In the genomic region with DNA sequence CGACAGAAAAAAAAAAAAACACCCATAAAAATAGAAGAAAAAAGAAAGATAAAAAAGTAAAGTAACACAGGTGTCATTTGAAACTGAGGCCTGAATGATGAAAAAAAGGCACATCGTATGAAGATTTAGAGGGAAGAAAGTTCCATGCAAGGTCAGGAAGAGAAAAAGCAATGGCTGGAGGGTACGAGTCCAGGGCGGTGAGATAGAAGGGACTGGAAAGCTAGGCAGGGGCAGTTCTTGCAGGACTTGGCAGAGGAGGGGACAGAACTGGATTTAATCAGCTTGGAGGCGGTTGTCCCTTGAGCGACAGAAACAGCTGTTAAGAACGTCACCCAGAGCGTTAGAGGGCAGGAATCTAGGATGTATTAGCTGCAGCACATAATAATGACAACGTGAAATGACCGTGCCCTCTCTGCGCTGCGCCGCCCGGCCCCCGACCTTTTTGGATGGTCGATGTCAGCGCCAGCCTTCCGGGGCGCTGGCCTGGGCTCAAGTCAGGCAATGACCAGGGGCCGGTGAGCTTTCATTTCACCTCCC, we compare ENCODE assay signal across 1 cellular context.
TF ChIP-seq lines count a peak whose summit lies in the region.

No MANE protein-coding gene starts in this region.

TF ChIP-seq in K562, 482 proteins besides CTCF, POLR2A, EP300 and RAD21 (continued from another document and continues in another):
- TF ChIP-seq, protein P1, sequence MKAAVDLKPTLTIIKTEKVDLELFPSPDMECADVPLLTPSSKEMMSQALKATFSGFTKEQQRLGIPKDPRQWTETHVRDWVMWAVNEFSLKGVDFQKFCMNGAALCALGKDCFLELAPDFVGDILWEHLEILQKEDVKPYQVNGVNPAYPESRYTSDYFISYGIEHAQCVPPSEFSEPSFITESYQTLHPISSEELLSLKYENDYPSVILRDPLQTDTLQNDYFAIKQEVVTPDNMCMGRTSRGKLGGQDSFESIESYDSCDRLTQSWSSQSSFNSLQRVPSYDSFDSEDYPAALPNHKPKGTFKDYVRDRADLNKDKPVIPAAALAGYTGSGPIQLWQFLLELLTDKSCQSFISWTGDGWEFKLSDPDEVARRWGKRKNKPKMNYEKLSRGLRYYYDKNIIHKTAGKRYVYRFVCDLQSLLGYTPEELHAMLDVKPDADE (conservative IDR thresholded peaks at IDR 0.05; ENCODE audit: control insufficient read depth, low read depth, low read length) = 0 out of 2 replicates have a peak, but pooled peaks have one; percentile 13
- TF ChIP-seq ZC3H8 (IDR thresholded peaks at IDR 0.05) (peak; percentile 76; the same call in 1 of the 2 replicates), CREM (IDR thresholded peaks at IDR 0.05; ENCODE audit: low read depth) (peak; percentile 82), RCOR1 (IDR thresholded peaks at IDR 0.05; ENCODE audit: borderline replicate concordance in 1 of 2, low read depth in 2 of 2, low read length in 2 of 2) (no peak), FUS (optimal IDR thresholded peaks at IDR 0.05; ENCODE audit: low read depth, low read length) (no peak), RBFOX2 (IDR thresholded peaks at IDR 0.05; ENCODE audit: low read depth, low read length) (no peak; the same call in 1 of the 2 replicates), ZNF589 (CRISPR knock-in tag; IDR thresholded peaks at IDR 0.05; ENCODE audit: low read depth) (no peak; the same call in 1 of the 2 replicates), CUX1 (CRISPR knock-in tag; IDR thresholded peaks at IDR 0.05) (no peak), TAF7 (tag; IDR thresholded peaks at IDR 0.05) (no peak), NR2F6 (CRISPR knock-in tag; IDR thresholded peaks at IDR 0.05) (no peak), ZBTB11 (CRISPR knock-in tag; IDR thresholded peaks at IDR 0.05) (0 out of 6 replicates have a peak, but pooled peaks of 1 of the 3 experiments have one; percentile 14), MED1 (CRISPR knock-in tag; IDR thresholded peaks at IDR 0.05; ENCODE audit: borderline replicate concordance) (no peak), MEIS2 (IDR thresholded peaks at IDR 0.05; ENCODE audit: partially characterized antibody) (peak; percentile 9), BRD9 (IDR thresholded peaks at IDR 0.05; ENCODE audit: low read depth, partially characterized antibody) (no peak), SAP30 (IDR thresholded peaks at IDR 0.05; ENCODE audit: borderline replicate concordance, insufficient read depth, low read depth, low read length, poor library complexity, severe bottlenecking) (peak; percentile 37), NRF1 (conservative IDR thresholded peaks at IDR 0.05 in 1 of 2, IDR thresholded peaks at IDR 0.05 in 1 of 2) (no peak), MAZ (CRISPR knock-in tag; conservative IDR thresholded peaks at IDR 0.05 in 1 of 2, IDR thresholded peaks at IDR 0.05 in 1 of 2) (no peak), DPF2 (IDR thresholded peaks at IDR 0.05) (peak; percentile 76), CHD7 (IDR thresholded peaks at IDR 0.05; ENCODE audit: low read depth, low read length) (no peak)
- TF ChIP-seq, protein P2, sequence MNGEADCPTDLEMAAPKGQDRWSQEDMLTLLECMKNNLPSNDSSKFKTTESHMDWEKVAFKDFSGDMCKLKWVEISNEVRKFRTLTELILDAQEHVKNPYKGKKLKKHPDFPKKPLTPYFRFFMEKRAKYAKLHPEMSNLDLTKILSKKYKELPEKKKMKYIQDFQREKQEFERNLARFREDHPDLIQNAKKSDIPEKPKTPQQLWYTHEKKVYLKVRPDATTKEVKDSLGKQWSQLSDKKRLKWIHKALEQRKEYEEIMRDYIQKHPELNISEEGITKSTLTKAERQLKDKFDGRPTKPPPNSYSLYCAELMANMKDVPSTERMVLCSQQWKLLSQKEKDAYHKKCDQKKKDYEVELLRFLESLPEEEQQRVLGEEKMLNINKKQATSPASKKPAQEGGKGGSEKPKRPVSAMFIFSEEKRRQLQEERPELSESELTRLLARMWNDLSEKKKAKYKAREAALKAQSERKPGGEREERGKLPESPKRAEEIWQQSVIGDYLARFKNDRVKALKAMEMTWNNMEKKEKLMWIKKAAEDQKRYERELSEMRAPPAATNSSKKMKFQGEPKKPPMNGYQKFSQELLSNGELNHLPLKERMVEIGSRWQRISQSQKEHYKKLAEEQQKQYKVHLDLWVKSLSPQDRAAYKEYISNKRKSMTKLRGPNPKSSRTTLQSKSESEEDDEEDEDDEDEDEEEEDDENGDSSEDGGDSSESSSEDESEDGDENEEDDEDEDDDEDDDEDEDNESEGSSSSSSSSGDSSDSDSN (IDR thresholded peaks at IDR 0.05; ENCODE audit: borderline replicate concordance in 1 of 2, low read depth in 2 of 2, low read length in 2 of 2) = 0 out of 4 replicates have a peak, but pooled peaks of 1 of the 2 experiments have one; percentile 9
- TF ChIP-seq, protein P3, sequence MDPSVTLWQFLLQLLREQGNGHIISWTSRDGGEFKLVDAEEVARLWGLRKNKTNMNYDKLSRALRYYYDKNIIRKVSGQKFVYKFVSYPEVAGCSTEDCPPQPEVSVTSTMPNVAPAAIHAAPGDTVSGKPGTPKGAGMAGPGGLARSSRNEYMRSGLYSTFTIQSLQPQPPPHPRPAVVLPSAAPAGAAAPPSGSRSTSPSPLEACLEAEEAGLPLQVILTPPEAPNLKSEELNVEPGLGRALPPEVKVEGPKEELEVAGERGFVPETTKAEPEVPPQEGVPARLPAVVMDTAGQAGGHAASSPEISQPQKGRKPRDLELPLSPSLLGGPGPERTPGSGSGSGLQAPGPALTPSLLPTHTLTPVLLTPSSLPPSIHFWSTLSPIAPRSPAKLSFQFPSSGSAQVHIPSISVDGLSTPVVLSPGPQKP (CRISPR knock-in tag; IDR thresholded peaks at IDR 0.05) = no peak
